9 cellular contexts compared by ENCODE assay signal in the genomic region with DNA sequence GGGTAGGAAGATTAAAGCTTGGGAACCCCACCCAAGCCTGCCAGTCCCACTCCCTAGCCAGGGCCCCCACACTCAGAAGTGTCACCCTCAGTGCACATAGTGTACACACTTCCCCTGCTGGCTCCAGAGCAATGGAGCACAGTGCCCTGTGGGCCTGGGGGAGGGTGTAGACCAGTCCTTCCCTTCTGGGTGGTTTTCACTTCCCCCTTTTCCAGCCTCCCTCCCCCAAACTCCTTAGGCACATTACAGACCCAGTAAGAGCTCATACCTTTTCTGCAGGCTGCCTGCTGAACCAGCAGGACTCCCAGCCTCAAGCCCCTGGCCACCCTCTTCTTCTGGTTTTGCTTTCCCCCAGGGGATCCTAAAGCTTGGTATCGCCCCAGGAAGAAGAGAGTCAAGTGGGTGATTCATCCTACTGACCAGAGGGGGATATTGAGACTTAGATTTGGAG.
DNase-seq lines count a peak whose midpoint lies in the region; ATAC-seq and TF ChIP-seq lines count a peak whose summit lies in the region.
"Had no signal": no experiment of that assay in that cellular context is flagged by ENCODE, and none has a peak within 500 bp of the region (broad histone marks: within the 10 kb centered on the region; RNA-seq: fewer than 3 reads in every experiment).

A gene with protein sequence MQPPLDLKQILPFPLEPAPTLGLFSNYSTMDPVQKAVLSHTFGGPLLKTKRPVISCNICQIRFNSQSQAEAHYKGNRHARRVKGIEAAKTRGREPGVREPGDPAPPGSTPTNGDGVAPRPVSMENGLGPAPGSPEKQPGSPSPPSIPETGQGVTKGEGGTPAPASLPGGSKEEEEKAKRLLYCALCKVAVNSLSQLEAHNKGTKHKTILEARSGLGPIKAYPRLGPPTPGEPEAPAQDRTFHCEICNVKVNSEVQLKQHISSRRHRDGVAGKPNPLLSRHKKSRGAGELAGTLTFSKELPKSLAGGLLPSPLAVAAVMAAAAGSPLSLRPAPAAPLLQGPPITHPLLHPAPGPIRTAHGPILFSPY (minus strand): TSS at position 143 of the 451 bp plus-strand sequence. CDS start 219 bp downstream, outside the sequence.

- H3K4me3 ChIP-seq in brain microvascular endothelial cell (ENCODE audit: low read depth, low read length): no peak within 1 kb of the TSS
- peak within 1 kb of the TSS in 1 of 2 donors; percentile 31 for H3K4me3 ChIP-seq in mucosa of rectum (ENCODE audit: low read length in 2 of 2)

- H3K4me1 ChIP-seq in mucosa of rectum (ENCODE audit: control insufficient read depth in 2 of 2, insufficient read depth in 2 of 2, low read length in 2 of 2): peaks cover 12% of the 10 kb centered on the region in 2 donors

- DNase-seq in CD1c-positive myeloid dendritic cell (ENCODE audit: extremely low spot score) (peak; percentile 95), brain microvascular endothelial cell (no peak), NCI-H2196 (lab: John Stamatoyannopoulos, UW; ENCODE audit: unreplicated experiment) (no peak), NK-92 (lab: John Stamatoyannopoulos, UW; ENCODE audit: unreplicated experiment) (no peak)
- no peak for DNase-seq in stimulated activated CD4-positive, alpha-beta T cell treated with anti-CD3 and anti-CD28 coated beads, Interleukin-4, amount 100 ng/mL, for 24 hours

- TF ChIP-seq CTCF in brain microvascular endothelial cell (IDR thresholded peaks at IDR 0.05; ENCODE audit: low read depth, low read length, missing control alignments): no peak

- peak within 1 kb of the TSS in 1 of 2 donors; percentile 9 for H3K9ac ChIP-seq in mucosa of rectum (ENCODE audit: low read depth in 1 of 2, low read length in 2 of 2)
- H3K9ac ChIP-seq: parathyroid adenoma had no signal

- no peaks in the 10 kb centered on the region for H3K27me3 ChIP-seq in brain microvascular endothelial cell (replicated peaks)
- no peaks in the 10 kb centered on the region for H3K27me3 ChIP-seq in mucosa of rectum (ENCODE audit: control insufficient read depth in 2 of 2, insufficient read depth in 2 of 2, low read length in 2 of 2)

- in situ Hi-C loops in brain microvascular endothelial cell (cut with HindIII; ENCODE audit: low pct_ligation_motif_present, low sequenced_read_pairs): no loop called here

- H3K27ac ChIP-seq in brain microvascular endothelial cell (peak within 1 kb of the TSS; percentile 14), mucosa of rectum (ENCODE audit: low read depth in 2 of 2, low read length in 2 of 2) (peak within 1 kb of the TSS; percentile 17 to 76)
- H3K27ac ChIP-seq: parathyroid adenoma had no signal

- H3K36me3 ChIP-seq in brain microvascular endothelial cell (replicated peaks) (no peaks in the 10 kb centered on the region), mucosa of rectum (ENCODE audit: control insufficient read depth in 2 of 2, insufficient read depth in 2 of 2, low read length in 2 of 2) (no peaks in the 10 kb centered on the region)

- peak; percentile 36 for ATAC-seq in HG03469 (IDR thresholded peaks at IDR 0.05; ENCODE audit: unreplicated experiment)
- no peak for ATAC-seq in HG02623 (IDR thresholded peaks at IDR 0.05; ENCODE audit: unreplicated experiment)

- H3K9me3 ChIP-seq in mucosa of rectum (ENCODE audit: control insufficient read depth in 2 of 2, low read length in 2 of 2): no peaks in the 10 kb centered on the region
